ENCODE assay signal across 1 cellular context in genomic region chr4:80091688-80092087, GRCh38.
TF ChIP-seq lines count a peak whose summit lies in the region.

No MANE protein-coding gene starts in this region.

TF ChIP-seq in A549, 52 proteins besides CTCF, POLR2A, EP300 and RAD21 (continued from another document):
- TF ChIP-seq KDM5A (IDR thresholded peaks at IDR 0.05) = no peak
